ENCODE assay signal across 18 cellular contexts in genomic region chr3:155948476-155948875, GRCh38.
"Had no signal": no experiment of that assay in that cellular context is flagged by ENCODE, and none has a peak within 500 bp of the region (broad histone marks: within the 10 kb centered on the region; RNA-seq: fewer than 3 reads in every experiment).

No MANE protein-coding gene starts in this region.

- H3K36me3 ChIP-seq: prostate gland, right atrium auricular region, transverse colon, uterus had no signal

- H3K4me1 ChIP-seq: prostate gland, right atrium auricular region, transverse colon, uterus had no signal

- H3K4me3 ChIP-seq: cardiac muscle cell, prostate gland, right atrium auricular region, transverse colon, uterus had no signal

- DNase-seq: activated CD4-positive, alpha-beta T cell treated with anti-CD3 and anti-CD28 coated beads, Interleukin-2, amount 50 U/mL, for 1 hour; activated CD8-positive, alpha-beta memory T cell treated with anti-CD3 and anti-CD28 coated beads, Interleukin-2, amount 50 U/mL, for 4 hours; activated naive CD4-positive, alpha-beta T cell treated with anti-CD3 and anti-CD28 coated beads, Interleukin-2, amount 50 U/mL, for 16 hours; activated T-cell treated with anti-CD3 and anti-CD28 coated beads, Interleukin-2, amount 50 U/mL, for 4 hours; endodermal cell; left cardiac atrium; naive thymus-derived CD8-positive, alpha-beta T cell; stimulated activated CD4-positive, alpha-beta T cell treated with anti-CD3 and anti-CD28 coated beads, Interleukin-2, amount 100 ng/mL, for 24 hours; stimulated activated naive CD8-positive, alpha-beta T cell treated with anti-CD3 and anti-CD28 coated beads, Interleukin-15, Interleukin-2, amounts not matched to agents 100 U/mL and 50 U/mL, for 24 hours; substantia nigra; T-helper 9 cell; transverse colon; uterus had no signal

- ATAC-seq: activated CD4-positive, CD25-positive, alpha-beta regulatory T cell treated with anti-CD3 and anti-CD28 coated beads, Interleukin-2, amount 50 U/mL, for 24 hours; activated T-cell treated with anti-CD3 and anti-CD28 coated beads, Interleukin-2, amount 50 U/mL, for 4 hours; left cardiac atrium; naive thymus-derived CD8-positive, alpha-beta T cell; stimulated activated naive CD8-positive, alpha-beta T cell treated with anti-CD3 and anti-CD28 coated beads, Interleukin-15, Interleukin-2, amounts not matched to agents 100 U/mL and 50 U/mL, for 24 hours had no signal

- H3K27ac ChIP-seq: cardiac muscle cell, epithelial cell of prostate, prostate gland, right atrium auricular region, transverse colon, uterus had no signal

- H3K9me3 ChIP-seq: prostate gland, right atrium auricular region, transverse colon, uterus had no signal
